ENCODE assay signal across 1 cellular context in the genomic region with DNA sequence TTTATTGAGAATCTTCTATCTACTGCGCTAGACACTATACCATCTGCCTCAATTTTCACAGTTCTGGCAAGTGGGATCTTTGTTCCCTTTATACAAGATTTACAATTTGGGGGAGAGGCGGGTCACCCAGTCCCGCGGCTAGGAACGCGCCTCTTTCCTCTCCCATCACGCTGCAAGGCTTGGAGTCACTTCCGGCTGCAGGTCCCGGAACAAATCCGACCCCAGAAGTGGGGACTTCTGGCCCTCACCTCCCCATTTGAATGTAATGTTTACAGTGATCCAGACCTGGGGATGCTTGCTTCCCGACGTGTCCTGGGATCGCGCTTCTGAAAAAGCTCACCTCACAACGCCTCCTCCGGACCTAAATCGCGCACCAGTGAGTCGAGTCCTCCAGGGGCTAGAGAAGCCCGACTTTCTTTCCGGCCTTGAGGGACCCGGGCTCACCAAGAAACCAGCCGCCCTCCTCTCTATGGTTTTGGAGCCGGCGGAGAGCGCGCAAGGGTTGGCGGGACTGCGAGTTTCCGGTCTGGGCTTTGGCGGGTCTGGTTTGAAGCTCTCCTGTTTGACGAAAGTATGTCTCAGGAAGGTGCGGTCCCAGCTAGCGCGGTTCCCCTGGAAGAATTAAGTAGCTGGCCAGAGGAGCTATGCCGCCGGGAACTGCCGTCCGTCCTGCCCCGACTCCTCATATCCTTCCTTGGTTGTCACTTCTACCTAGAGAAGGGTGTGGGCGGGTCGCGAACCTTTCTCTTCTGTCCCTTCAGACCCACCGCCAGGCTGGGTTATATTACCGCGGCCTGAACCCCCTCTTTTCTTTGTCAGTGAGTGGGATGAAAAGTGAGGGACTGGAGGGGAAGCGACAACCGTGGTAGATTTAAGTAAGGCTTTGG.
TF ChIP-seq lines count a peak whose summit lies in the region.

METTL18 (minus strand) TSS at position 378 of the 887 bp plus-strand sequence. CDS start 1,212 bp downstream, outside the sequence.

TF ChIP-seq in K562, 482 proteins besides CTCF, POLR2A, EP300 and RAD21 (continued from another document and continues in another):
- TF ChIP-seq, protein P1, sequence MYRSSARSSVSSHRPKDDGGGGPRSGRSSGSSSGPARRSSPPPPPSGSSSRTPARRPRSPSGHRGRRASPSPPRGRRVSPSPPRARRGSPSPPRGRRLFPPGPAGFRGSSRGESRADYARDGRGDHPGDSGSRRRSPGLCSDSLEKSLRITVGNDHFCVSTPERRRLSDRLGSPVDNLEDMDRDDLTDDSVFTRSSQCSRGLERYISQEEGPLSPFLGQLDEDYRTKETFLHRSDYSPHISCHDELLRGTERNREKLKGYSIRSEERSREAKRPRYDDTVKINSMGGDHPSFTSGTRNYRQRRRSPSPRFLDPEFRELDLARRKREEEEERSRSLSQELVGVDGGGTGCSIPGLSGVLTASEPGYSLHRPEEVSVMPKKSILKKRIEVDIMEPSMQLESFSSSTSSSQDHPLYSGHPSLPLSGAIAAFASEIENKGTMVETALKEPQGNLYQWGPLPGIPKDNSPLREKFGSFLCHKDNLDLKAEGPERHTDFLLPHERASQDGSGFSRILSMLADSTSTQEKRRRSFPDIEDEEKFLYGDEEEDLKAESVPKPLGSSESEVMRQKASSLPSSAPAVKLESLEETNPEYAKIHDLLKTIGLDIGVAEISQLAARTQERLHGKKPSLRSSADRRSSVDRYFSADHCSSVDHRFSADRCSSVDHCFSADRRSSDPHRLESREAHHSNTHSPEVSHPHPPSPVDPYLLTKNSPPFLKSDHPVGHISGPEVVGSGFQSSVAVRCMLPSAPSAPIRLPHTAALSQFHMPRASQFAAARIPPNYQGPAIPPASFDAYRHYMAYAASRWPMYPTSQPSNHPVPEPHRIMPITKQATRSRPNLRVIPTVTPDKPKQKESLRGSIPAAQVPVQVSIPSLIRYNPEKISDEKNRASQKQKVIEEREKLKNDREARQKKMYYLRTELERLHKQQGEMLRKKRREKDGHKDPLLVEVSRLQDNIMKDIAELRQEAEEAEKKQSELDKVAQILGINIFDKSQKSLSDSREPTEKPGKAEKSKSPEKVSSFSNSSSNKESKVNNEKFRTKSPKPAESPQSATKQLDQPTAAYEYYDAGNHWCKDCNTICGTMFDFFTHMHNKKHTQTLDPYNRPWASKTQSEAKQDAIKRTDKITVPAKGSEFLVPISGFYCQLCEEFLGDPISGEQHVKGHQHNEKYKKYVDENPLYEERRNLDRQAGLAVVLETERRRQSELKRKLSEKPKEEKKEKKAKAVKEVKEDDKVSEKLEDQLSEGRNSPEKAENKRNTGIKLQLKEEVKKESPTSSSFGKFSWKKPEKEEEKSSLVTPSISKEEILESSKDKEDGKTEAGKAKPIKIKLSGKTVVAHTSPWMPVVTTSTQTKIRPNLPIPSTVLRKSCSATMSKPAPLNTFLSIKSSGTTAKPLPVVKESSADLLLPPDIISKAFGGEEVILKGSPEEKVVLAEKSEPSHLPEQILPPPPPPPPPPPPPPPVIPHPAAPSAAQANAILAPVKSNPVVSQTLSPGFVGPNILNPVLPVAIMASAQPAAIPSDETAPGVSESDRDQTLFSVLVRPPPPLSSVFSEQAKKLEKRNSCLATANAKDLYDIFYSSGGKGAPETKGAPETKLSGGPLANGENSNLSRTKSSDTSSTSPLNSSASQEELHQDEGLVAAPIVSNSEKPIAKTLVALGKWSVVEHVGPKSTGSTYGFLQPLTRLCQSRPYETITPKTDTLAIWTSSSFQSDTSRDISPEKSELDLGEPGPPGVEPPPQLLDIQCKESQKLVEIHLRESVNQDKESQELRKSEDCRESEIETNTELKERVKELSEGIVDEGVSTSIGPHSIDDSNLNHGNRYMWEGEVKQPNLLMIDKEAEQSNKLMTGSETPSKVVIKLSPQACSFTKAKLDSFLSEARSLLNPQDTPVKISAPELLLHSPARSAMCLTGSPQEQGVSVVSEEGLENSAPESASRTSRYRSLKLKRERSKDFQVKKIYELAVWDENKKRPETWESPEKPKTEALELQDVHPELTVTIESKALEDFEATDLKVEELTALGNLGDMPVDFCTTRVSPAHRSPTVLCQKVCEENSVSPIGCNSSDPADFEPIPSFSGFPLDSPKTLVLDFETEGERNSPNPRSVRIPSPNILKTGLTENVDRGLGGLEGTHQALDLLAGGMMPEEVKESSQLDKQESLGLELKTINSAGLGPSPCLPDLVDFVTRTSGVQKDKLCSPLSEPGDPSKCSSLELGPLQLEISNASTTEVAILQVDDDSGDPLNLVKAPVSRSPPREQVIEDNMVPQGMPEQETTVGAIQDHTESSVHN (IDR thresholded peaks at IDR 0.05; ENCODE audit: borderline replicate concordance in 1 of 2, low read depth in 1 of 2) = no peak
- TF ChIP-seq BCL6 (CRISPR knock-in tag; IDR thresholded peaks at IDR 0.05) (no peak), STAG1 (CRISPR knock-in tag; IDR thresholded peaks at IDR 0.05; ENCODE audit: borderline replicate concordance) (no peak), SREBF2 (CRISPR knock-in tag; IDR thresholded peaks at IDR 0.05) (no peak), SP2 (IDR thresholded peaks at IDR 0.05; ENCODE audit: extremely low read depth, low read depth, low read length, poor library complexity, severe bottlenecking) (peak; percentile 99), XRCC3 (IDR thresholded peaks at IDR 0.05) (no peak), ZNF431 (CRISPR knock-in tag; IDR thresholded peaks at IDR 0.05) (no peak), E2F8 (IDR thresholded peaks at IDR 0.05; ENCODE audit: low read depth, partially characterized antibody) (peak; percentile 85), BRD4 (IDR thresholded peaks at IDR 0.05) (no peak; the same call in none of the 2 replicates), ZNF23 (CRISPR knock-in tag; IDR thresholded peaks at IDR 0.05) (no peak), ZNF518B (CRISPR knock-in tag; IDR thresholded peaks at IDR 0.05) (no peak), ZNF347 (CRISPR knock-in tag; IDR thresholded peaks at IDR 0.05; ENCODE audit: low read depth) (no peak), ZNF780A (CRISPR knock-in tag; IDR thresholded peaks at IDR 0.05) (no peak), TCF3 (CRISPR knock-in tag; IDR thresholded peaks at IDR 0.05) (no peak; the same call in 1 of the 2 replicates), ZMIZ1 (IDR thresholded peaks at IDR 0.05; ENCODE audit: low read depth in 2 of 2, low read length in 2 of 2) (0 out of 4 replicates have a peak, but pooled peaks of 1 of the 2 experiments have one; percentile 27), NRF1 (conservative IDR thresholded peaks at IDR 0.05 in 1 of 2, IDR thresholded peaks at IDR 0.05 in 1 of 2) (peak; percentile 46 to 68; a peak in 3 of 4 replicates), ZNF778 (CRISPR knock-in tag; IDR thresholded peaks at IDR 0.05) (no peak), CREBBP (IDR thresholded peaks at IDR 0.05; ENCODE audit: low read depth, low read length) (no peak), DACH1 (IDR thresholded peaks at IDR 0.05; ENCODE audit: partially characterized antibody) (no peak), PTRF (tag; IDR thresholded peaks at IDR 0.05) (no peak), KLF6 (CRISPR knock-in tag; IDR thresholded peaks at IDR 0.05; ENCODE audit: borderline replicate concordance) (no peak), NFIX (CRISPR knock-in tag; IDR thresholded peaks at IDR 0.05; ENCODE audit: low read depth) (no peak), KLF10 (CRISPR knock-in tag; IDR thresholded peaks at IDR 0.05) (no peak), ETS1 (conservative IDR thresholded peaks at IDR 0.05; ENCODE audit: control insufficient read depth, low read depth, low read length) (peak; percentile 81), ZNF175 (CRISPR knock-in tag; IDR thresholded peaks at IDR 0.05; ENCODE audit: low read depth) (peak; percentile 80; the same call in 1 of the 2 replicates), TFAM (CRISPR knock-in tag; conservative IDR thresholded peaks at IDR 0.05) (no peak), ZNF232 (CRISPR knock-in tag; IDR thresholded peaks at IDR 0.05) (no peak), POLR2G (IDR thresholded peaks at IDR 0.05; ENCODE audit: low read depth, low read length) (peak; percentile 94), CSDE1 (IDR thresholded peaks at IDR 0.05) (no peak; a peak in 1 of 4 replicates), SIRT6 (IDR thresholded peaks at IDR 0.05; ENCODE audit: low read depth, low read length) (no peak), C11orf30 (IDR thresholded peaks at IDR 0.05; ENCODE audit: low read depth) (peak; percentile 93), ZNF408 (CRISPR knock-in tag; IDR thresholded peaks at IDR 0.05; ENCODE audit: low read depth) (no peak)
- TF ChIP-seq, protein P2, sequence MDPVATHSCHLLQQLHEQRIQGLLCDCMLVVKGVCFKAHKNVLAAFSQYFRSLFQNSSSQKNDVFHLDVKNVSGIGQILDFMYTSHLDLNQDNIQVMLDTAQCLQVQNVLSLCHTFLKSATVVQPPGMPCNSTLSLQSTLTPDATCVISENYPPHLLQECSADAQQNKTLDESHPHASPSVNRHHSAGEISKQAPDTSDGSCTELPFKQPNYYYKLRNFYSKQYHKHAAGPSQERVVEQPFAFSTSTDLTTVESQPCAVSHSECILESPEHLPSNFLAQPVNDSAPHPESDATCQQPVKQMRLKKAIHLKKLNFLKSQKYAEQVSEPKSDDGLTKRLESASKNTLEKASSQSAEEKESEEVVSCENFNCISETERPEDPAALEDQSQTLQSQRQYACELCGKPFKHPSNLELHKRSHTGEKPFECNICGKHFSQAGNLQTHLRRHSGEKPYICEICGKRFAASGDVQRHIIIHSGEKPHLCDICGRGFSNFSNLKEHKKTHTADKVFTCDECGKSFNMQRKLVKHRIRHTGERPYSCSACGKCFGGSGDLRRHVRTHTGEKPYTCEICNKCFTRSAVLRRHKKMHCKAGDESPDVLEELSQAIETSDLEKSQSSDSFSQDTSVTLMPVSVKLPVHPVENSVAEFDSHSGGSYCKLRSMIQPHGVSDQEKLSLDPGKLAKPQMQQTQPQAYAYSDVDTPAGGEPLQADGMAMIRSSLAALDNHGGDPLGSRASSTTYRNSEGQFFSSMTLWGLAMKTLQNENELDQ (CRISPR knock-in tag; IDR thresholded peaks at IDR 0.05; ENCODE audit: borderline replicate concordance) = no peak
